Comparison of ENCODE assay signal across 14 cellular contexts in the genomic region with DNA sequence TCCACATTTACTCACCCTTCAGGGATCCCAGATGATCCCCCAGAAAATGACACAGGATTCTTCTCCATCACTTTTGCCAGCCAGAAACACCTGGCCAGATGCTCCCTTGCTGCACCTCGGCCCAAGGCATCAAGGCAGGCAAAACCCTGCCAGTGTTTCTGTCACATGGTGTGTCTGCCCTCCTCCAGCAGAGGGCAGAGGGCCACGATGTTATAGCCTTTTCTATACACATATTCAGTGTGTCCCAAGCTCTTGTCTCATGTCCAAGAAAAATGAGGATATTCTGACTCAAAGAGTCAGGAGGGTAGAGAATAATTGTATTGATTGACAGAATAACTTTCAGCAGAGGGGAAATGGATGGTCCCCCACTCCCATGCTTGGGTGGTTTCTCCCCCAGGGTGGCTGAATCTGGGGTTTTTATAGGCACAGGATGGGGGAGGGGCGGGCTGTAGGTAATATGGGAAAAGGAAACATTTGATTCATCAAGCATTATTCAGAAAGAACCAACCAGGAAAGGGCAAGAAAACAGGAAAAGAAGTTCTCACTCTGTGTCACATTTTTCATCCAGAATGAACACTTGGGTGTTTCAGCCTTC.
DNase-seq lines count a peak whose midpoint lies in the region; ATAC-seq, FAIRE-seq and TF ChIP-seq lines count a peak whose summit lies in the region.
"Had no signal": no experiment of that assay in that cellular context is flagged by ENCODE, and none has a peak within 500 bp of the region (broad histone marks: within the 10 kb centered on the region; RNA-seq: fewer than 3 reads in every experiment).

No MANE protein-coding gene starts in this region.

- peaks cover 5% of the 10 kb centered on the region; the same call in 1 of the 2 replicates for H3K4me1 ChIP-seq in GM12878 (ENCODE audit: control insufficient read depth, insufficient read depth, low read length)
- H3K4me1 ChIP-seq: prostate gland, thyroid gland had no signal

- no peak overlapping the region for H3K27ac ChIP-seq in GM12878 (ENCODE audit: control insufficient read depth, insufficient read depth)
- H3K27ac ChIP-seq: prostate gland, thyroid gland had no signal

- CTCF ChIA-PET in GM12878 (lab: Yijun Ruan, JAX) = interaction anchor here (0.8 kb wide), 1 partner anchor 10 kb away, joined by 3 read pairs; no protein-coding TSS in a partner anchor

- peaks cover 8% of the 10 kb centered on the region for H3K4me1 Mint-ChIP-seq in neural crest cell
- H3K4me1 Mint-ChIP-seq in activated T-helper 17 cell treated with anti-CD3 and anti-CD28 coated beads, Interleukin-2, amount 50 U/mL, for 72 hours = no peaks in the 10 kb centered on the region

- no peak overlapping the region for H3K4me3 Mint-ChIP-seq in neural crest cell
- H3K4me3 Mint-ChIP-seq in activated T-helper 17 cell treated with anti-CD3 and anti-CD28 coated beads, Interleukin-2, amount 50 U/mL, for 72 hours = no peak overlapping the region

- no peak for TF ChIP-seq EP300 in GM12878 (IDR thresholded peaks at IDR 0.05; ENCODE audit: borderline replicate concordance in 1 of 2, control insufficient read depth in 1 of 2, low read depth in 2 of 2, low read length in 2 of 2)

- H3K27me3 ChIP-seq in GM12878 (replicated peaks in 1 of 2; ENCODE audit: control insufficient read depth in 2 of 2, insufficient read depth in 2 of 2, low read length in 1 of 2) = no peaks in the 10 kb centered on the region
- H3K27me3 ChIP-seq: thyroid gland had no signal

- FAIRE-seq in GM12878 (lab: Jason Lieb, UNC) = no peak
- FAIRE-seq: colon had no signal

- WGBS in GM12878 (ENCODE audit: insufficient coverage, insufficient replicate concordance, low lambda C conversion rate, missing lambda C conversion rate) = 12% methylated on average over 3 of the region's 3 CpGs

- in situ Hi-C loops in GM12878 (cut with MboI) = no loop called here

- no peaks in the 10 kb centered on the region for H3K79me2 ChIP-seq in GM12878 (ENCODE audit: control insufficient read depth, insufficient read depth, low read length)

- TF ChIP-seq POLR2A in GM12878 (IDR thresholded peaks at IDR 0.05; ENCODE audit: low read depth, low read length) = no peak

- no peak overlapping the region for H3K4me3 ChIP-seq in GM12878
- H3K4me3 ChIP-seq: prostate gland, thyroid gland had no signal

- peak in 2 of 3 experiments; percentile 4 to 18; a peak in 1 of 6 replicates for TF ChIP-seq CTCF in GM12878 (IDR thresholded peaks at IDR 0.05 in 2 of 3, conservative IDR thresholded peaks at IDR 0.05 in 1 of 3; ENCODE audit: control insufficient read depth in 2 of 3, extremely low read depth in 1 of 3, insufficient read depth in 1 of 3, low read depth in 3 of 3, low read length in 3 of 3)
- peak; percentile 20 for TF ChIP-seq CTCF in neural crest cell (conservative IDR thresholded peaks at IDR 0.05)

- no TSS peak for BruUV-seq in GM12878 (replicated peaks; lab: Mats Ljungman, UMichigan)

- POLR2A ChIA-PET in GM12878 (lab: Charles Lee) = no interaction called here

- H3K9me3 Mint-ChIP-seq in neural crest cell = peaks cover 14% of the 10 kb centered on the region
- H3K9me3 Mint-ChIP-seq in activated T-helper 17 cell treated with anti-CD3 and anti-CD28 coated beads, Interleukin-2, amount 50 U/mL, for 72 hours = peaks cover 11% of the 10 kb centered on the region

- intact Hi-C loops in GM12878 (cut with micrococcal nuclease; ENCODE audit: unreplicated experiment) = no loop called here

- no peaks in the 10 kb centered on the region for H4K20me1 ChIP-seq in GM12878 (ENCODE audit: control insufficient read depth, insufficient read depth)

- RAD21 ChIA-PET in GM12878 (lab: Charles Lee; ENCODE audit: unreplicated experiment) = no interaction called here

- H3K9me3 ChIP-seq in GM12878 (replicated peaks; ENCODE audit: control insufficient read depth, insufficient read depth, low read length) = peaks cover 16% of the 10 kb centered on the region
- H3K9me3 ChIP-seq: prostate gland, thyroid gland had no signal

- no peak overlapping the region for H2AFZ ChIP-seq in GM12878 (ENCODE audit: control insufficient read depth, low read depth, low read length)

- SMC1A ChIA-PET in GM12878 (lab: Charles Lee; ENCODE audit: uncharacterized antibody, unreplicated experiment) = interaction anchor here (0.6 to 1.3 kb wide), 9 partner anchors 11 to 144 kb away, joined by 3 to 5 read pairs (median 3); no protein-coding TSS in a partner anchor

- no peak for ATAC-seq in GM12878
- no peak for ATAC-seq in HG03469 (IDR thresholded peaks at IDR 0.05; ENCODE audit: unreplicated experiment)
- no peak for ATAC-seq in activated T-helper 17 cell treated with anti-CD3 and anti-CD28 coated beads, Interleukin-2, amount 50 U/mL, for 72 hours (replicated peaks)

- DNase-seq in NCI-H748 (lab: John Stamatoyannopoulos, UW; ENCODE audit: unreplicated experiment) = peak; percentile 21
- DNase-seq in NCI-H748 treated with DMSO at 0.1 percent for 48 hours (lab: John Stamatoyannopoulos, UW) = no peak
- DNase-seq in LHCN-M2 (ENCODE audit: low read depth) = peak; percentile 37
- no peak for DNase-seq in GM12878 (ENCODE audit: low read depth, low spot score)
- DNase-seq in neural crest cell (ENCODE audit: low read depth, low spot score) = no peak
- no peak for DNase-seq in NCI-H1436 treated with DMSO at 0.1 percent for 48 hours (lab: John Stamatoyannopoulos, UW)
- DNase-seq: activated CD4-positive, CD25-positive, alpha-beta regulatory T cell; HCEC 1CT; NCI-H1092; thyroid gland had no signal

- peak; percentile 26; the same call in 1 of the 2 replicates for TF ChIP-seq RAD21 in GM12878 (IDR thresholded peaks at IDR 0.05; ENCODE audit: insufficient read depth, low read depth, low read length)

- no peaks in the 10 kb centered on the region for H3K36me3 ChIP-seq in GM12878 (ENCODE audit: control insufficient read depth in 2 of 2, insufficient read depth in 2 of 2, low read length in 1 of 2)
- H3K36me3 ChIP-seq: prostate gland, thyroid gland had no signal

- H3K9ac ChIP-seq in GM12878 (ENCODE audit: control insufficient read depth, insufficient read depth, low read length) = no peak overlapping the region

- peaks cover 6% of the 10 kb centered on the region for H3K36me3 Mint-ChIP-seq in neural crest cell (ENCODE audit: low read depth)
- H3K36me3 Mint-ChIP-seq in activated T-helper 17 cell treated with anti-CD3 and anti-CD28 coated beads, Interleukin-2, amount 50 U/mL, for 72 hours (ENCODE audit: low read depth) = no peaks in the 10 kb centered on the region

- H3K27ac Mint-ChIP-seq in neural crest cell (ENCODE audit: unreplicated experiment) = no peak overlapping the region
- H3K27ac Mint-ChIP-seq in activated T-helper 17 cell treated with anti-CD3 and anti-CD28 coated beads, Interleukin-2, amount 50 U/mL, for 72 hours = no peak overlapping the region

- H3K4me2 ChIP-seq in GM12878 (ENCODE audit: control insufficient read depth, insufficient read depth) = no peak overlapping the region

- H3K27me3 Mint-ChIP-seq in neural crest cell (ENCODE audit: low read depth) = no peaks in the 10 kb centered on the region
- no peaks in the 10 kb centered on the region for H3K27me3 Mint-ChIP-seq in activated T-helper 17 cell treated with anti-CD3 and anti-CD28 coated beads, Interleukin-2, amount 50 U/mL, for 72 hours

TF ChIP-seq in GM12878, 131 proteins besides CTCF, POLR2A, EP300 and RAD21 (continues in another document):
- TF ChIP-seq, protein P1, sequence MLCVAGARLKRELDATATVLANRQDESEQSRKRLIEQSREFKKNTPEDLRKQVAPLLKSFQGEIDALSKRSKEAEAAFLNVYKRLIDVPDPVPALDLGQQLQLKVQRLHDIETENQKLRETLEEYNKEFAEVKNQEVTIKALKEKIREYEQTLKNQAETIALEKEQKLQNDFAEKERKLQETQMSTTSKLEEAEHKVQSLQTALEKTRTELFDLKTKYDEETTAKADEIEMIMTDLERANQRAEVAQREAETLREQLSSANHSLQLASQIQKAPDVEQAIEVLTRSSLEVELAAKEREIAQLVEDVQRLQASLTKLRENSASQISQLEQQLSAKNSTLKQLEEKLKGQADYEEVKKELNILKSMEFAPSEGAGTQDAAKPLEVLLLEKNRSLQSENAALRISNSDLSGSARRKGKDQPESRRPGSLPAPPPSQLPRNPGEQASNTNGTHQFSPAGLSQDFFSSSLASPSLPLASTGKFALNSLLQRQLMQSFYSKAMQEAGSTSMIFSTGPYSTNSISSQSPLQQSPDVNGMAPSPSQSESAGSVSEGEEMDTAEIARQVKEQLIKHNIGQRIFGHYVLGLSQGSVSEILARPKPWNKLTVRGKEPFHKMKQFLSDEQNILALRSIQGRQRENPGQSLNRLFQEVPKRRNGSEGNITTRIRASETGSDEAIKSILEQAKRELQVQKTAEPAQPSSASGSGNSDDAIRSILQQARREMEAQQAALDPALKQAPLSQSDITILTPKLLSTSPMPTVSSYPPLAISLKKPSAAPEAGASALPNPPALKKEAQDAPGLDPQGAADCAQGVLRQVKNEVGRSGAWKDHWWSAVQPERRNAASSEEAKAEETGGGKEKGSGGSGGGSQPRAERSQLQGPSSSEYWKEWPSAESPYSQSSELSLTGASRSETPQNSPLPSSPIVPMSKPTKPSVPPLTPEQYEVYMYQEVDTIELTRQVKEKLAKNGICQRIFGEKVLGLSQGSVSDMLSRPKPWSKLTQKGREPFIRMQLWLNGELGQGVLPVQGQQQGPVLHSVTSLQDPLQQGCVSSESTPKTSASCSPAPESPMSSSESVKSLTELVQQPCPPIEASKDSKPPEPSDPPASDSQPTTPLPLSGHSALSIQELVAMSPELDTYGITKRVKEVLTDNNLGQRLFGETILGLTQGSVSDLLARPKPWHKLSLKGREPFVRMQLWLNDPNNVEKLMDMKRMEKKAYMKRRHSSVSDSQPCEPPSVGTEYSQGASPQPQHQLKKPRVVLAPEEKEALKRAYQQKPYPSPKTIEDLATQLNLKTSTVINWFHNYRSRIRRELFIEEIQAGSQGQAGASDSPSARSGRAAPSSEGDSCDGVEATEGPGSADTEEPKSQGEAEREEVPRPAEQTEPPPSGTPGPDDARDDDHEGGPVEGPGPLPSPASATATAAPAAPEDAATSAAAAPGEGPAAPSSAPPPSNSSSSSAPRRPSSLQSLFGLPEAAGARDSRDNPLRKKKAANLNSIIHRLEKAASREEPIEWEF (IDR thresholded peaks at IDR 0.05; ENCODE audit: insufficient replicate concordance, low read depth, low read length) = no peak
- TF ChIP-seq, protein P2, sequence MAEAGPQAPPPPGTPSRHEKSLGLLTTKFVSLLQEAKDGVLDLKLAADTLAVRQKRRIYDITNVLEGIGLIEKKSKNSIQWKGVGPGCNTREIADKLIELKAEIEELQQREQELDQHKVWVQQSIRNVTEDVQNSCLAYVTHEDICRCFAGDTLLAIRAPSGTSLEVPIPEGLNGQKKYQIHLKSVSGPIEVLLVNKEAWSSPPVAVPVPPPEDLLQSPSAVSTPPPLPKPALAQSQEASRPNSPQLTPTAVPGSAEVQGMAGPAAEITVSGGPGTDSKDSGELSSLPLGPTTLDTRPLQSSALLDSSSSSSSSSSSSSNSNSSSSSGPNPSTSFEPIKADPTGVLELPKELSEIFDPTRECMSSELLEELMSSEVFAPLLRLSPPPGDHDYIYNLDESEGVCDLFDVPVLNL (IDR thresholded peaks at IDR 0.05; ENCODE audit: low read depth, low read length) = no peak
- TF ChIP-seq MYC (IDR thresholded peaks at IDR 0.05; ENCODE audit: insufficient read depth, insufficient read length, insufficient replicate concordance, low read length, severe bottlenecking) = no peak

Comparison
In these comparisons a context has a peak if more than half of its experiments do, and no peak if none do; other contexts are left out.
1. DNase-seq: peak in NCI-H748 (single experiment) and LHCN-M2 (single experiment); none in NCI-H748 treated with DMSO at 0.1 percent for 48 hours (single experiment), GM12878 (single experiment), neural crest cell (single experiment) and NCI-H1436 treated with DMSO at 0.1 percent for 48 hours (single experiment).